Comparison of ENCODE assay signal across 8 cellular contexts in the genomic region with DNA sequence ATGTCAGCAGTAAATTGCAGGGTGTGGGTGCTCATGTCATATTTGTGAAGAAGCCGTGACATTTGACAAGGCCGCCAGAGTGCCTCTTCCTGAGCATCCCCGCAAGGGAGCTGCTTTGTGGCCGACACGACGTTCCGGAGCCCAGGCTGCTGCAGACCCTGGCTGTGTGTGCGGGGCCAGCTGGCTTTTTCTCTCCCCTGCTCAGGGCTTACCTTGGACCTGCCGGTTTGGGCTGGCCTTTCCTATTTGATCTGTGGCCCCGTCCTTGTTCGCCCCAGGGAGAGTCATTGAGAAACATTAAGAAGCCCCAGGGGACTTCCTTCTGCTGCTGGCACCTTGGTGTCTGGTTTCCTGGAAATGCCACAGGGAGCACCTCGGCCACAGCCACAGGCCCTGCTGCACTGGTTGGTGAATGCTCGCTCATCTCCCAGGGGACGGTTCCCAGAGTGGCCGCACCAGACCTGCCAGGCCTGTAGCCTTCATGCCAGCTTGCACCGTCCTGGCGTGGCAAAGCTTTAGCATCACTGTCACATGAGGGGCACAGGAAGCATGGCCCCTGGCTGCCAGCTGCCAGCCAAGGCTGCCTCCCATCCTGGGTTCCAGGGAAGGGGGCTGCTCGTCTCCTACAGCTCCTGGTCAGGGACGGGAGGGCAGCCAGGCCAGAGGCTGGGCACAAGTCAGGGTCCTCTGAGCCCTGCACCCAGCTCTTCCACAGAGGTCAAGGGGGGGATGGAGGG. TPM values are rescaled to one million over a fixed set of nuclear protein-coding genes. Genes with fewer than 3 reads are reported as not detected.
DNase-seq lines count a peak whose midpoint lies in the region; ATAC-seq and TF ChIP-seq lines count a peak whose summit lies in the region.

No MANE protein-coding gene starts in this region.

- H2AFZ ChIP-seq in MM.1S (ENCODE audit: low read length): no peak overlapping the region

- peaks cover 75% of the 10 kb centered on the region for H3K4me1 ChIP-seq in MM.1S (ENCODE audit: low read length)
- peaks cover 94% of the 10 kb centered on the region for H3K4me1 ChIP-seq in mononuclear cell (ENCODE audit: insufficient read depth, low read length)
- no peaks in the 10 kb centered on the region for H3K4me1 ChIP-seq in aorta (ENCODE audit: control insufficient read depth in 1 of 2, insufficient read depth in 2 of 2, low read length in 2 of 2)

- H3K4me2 ChIP-seq in MM.1S (ENCODE audit: low read depth, low read length): peak overlapping the region; percentile 90; the same call in 1 of the 2 replicates

- H3K27me3 ChIP-seq in MM.1S (replicated peaks; ENCODE audit: insufficient read depth, low read length) (no peaks in the 10 kb centered on the region), mononuclear cell (ENCODE audit: insufficient read depth, low read length) (no peaks in the 10 kb centered on the region), aorta (ENCODE audit: control insufficient read depth in 1 of 2, insufficient read depth in 2 of 2, low read length in 1 of 2) (no peaks in the 10 kb centered on the region)

- peak; percentile 21 for ATAC-seq in aorta (ENCODE audit: low FRiP score)
- ATAC-seq in HG03159 (IDR thresholded peaks at IDR 0.05; ENCODE audit: unreplicated experiment): no peak
- ATAC-seq in HG03097 (IDR thresholded peaks at IDR 0.05; ENCODE audit: low FRiP score, unreplicated experiment): no peak

- peak overlapping the region; percentile 11; the same call in 1 of the 2 replicates for H3K27ac ChIP-seq in MM.1S (ENCODE audit: low read length)
- peak overlapping the region in 1 of 2 donors; percentile 33 for H3K27ac ChIP-seq in aorta (ENCODE audit: low read depth in 1 of 2, low read length in 2 of 2)

- no peaks in the 10 kb centered on the region; the same call in 1 of the 2 replicates for H3K36me3 ChIP-seq in MM.1S (replicated peaks; ENCODE audit: insufficient read depth, low read length)
- H3K36me3 ChIP-seq in aorta (ENCODE audit: control insufficient read depth in 1 of 2, insufficient read depth in 2 of 2, low read length in 1 of 2): no peaks in the 10 kb centered on the region

- H4K20me1 ChIP-seq in MM.1S (ENCODE audit: insufficient read depth, low read length): peaks cover 45% of the 10 kb centered on the region

- intact Hi-C loops in aorta (cut with DNase I): no loop called here

- H3K9me2 ChIP-seq in MM.1S (replicated peaks; ENCODE audit: insufficient read depth, low read length): no peaks in the 10 kb centered on the region

- WGBS in aorta, 2 donors: 21 to 24% methylated on average over 19 of the region's 19 CpGs

- H3K79me2 ChIP-seq in MM.1S (ENCODE audit: low read length): peaks cover 100% of the 10 kb centered on the region

- H3K9me3 ChIP-seq in MM.1S (replicated peaks; ENCODE audit: insufficient read depth, low read length) (no peaks in the 10 kb centered on the region), mononuclear cell (ENCODE audit: low read depth, low read length) (no peaks in the 10 kb centered on the region), aorta (ENCODE audit: control insufficient read depth, low read length) (no peaks in the 10 kb centered on the region)

- no peak overlapping the region; the same call in 1 of the 2 replicates for H3K9ac ChIP-seq in MM.1S (ENCODE audit: low read length)

- no peak for TF ChIP-seq CTCF in MM.1S (IDR thresholded peaks at IDR 0.05; ENCODE audit: low read length)

- H3F3A ChIP-seq in MM.1S (ENCODE audit: insufficient read depth, low read length): peaks cover 36% of the 10 kb centered on the region

- DNase-seq in AML-193 (lab: John Stamatoyannopoulos, UW) (peak; percentile 86 to 90), MM.1S (no peak), activated gamma-delta T cell (lab: John Stamatoyannopoulos, UW) (peak; percentile 58), aorta (peak; percentile 80 to 85), EL (no peak)

- H3K4me3 ChIP-seq in MM.1S (ENCODE audit: low read length) (no peak overlapping the region), mononuclear cell (ENCODE audit: low read length) (peak overlapping the region; percentile 87), aorta (ENCODE audit: low read length in 2 of 2) (no peak overlapping the region)

RNA-seq across cellular contexts. Expression of a gene that starts 5.4 kb away (rescaled TPM):
- total RNA-seq in mononuclear cell (185 TPM), aorta (10 to 100 TPM; 53.8 to 77.6 TPM)
- polyA plus RNA-seq in aorta: 10 to 100 TPM; 29.3 to 53.6 TPM

RNA-seq across cellular contexts. Expression of a gene that starts 17.4 kb away (rescaled TPM):
- 48.4 TPM for total RNA-seq in mononuclear cell
- total RNA-seq in aorta: 10 to 100 TPM; 43.2 to 96.1 TPM
- 100 to 1,000 TPM in 1 of 2 donors, 10 to 100 TPM in 1; 16.8 to 100 TPM for polyA plus RNA-seq in aorta

RNA-seq across cellular contexts. Expression of a gene that starts 31.6 kb away (rescaled TPM):
- total RNA-seq in mononuclear cell (4.6 TPM), aorta (10 to 100 TPM; 27.3 to 37.0 TPM)
- 10 to 100 TPM; 13.3 to 24.1 TPM for polyA plus RNA-seq in aorta

Comparison
In these comparisons a context has a peak if more than half of its experiments do, and no peak if none do; other contexts are left out.
1. DNase-seq: peak in AML-193 (2 of 2), activated gamma-delta T cell (single experiment) and aorta (2 of 2); none in MM.1S (single experiment) and EL (single experiment).